1 cellular context compared by ENCODE assay signal in genomic region chr19:5977785-5978605, GRCh38.
A peak's percentile ranks its signal among the peaks of the same experiment; 100 is the strongest.
TF ChIP-seq lines count a peak whose summit lies in the region.

Gene RANBP3 (minus strand): TSS chr19:5978140. CDS start chr19:5978082, 58 bp downstream.

TF ChIP-seq in HEK293, 187 proteins besides CTCF, POLR2A, EP300 and RAD21 (continued from another document and continues in another):
- TF ChIP-seq OVOL3 (tag by site-specific recombination; IDR thresholded peaks at IDR 0.05) (peak; percentile 52; the same call in 1 of the 2 replicates), ZNF701 (tag by site-specific recombination; IDR thresholded peaks at IDR 0.05) (no peak), ZNF394 (tag by site-specific recombination; IDR thresholded peaks at IDR 0.05; ENCODE audit: borderline replicate concordance) (no peak), ZNF112 (tag by site-specific recombination; IDR thresholded peaks at IDR 0.05) (no peak), GLI4 (tag by site-specific recombination; IDR thresholded peaks at IDR 0.05) (peak; percentile 57; the same call in 1 of the 2 replicates), ZNF266 (tag by site-specific recombination; IDR thresholded peaks at IDR 0.05; ENCODE audit: low read depth) (no peak), OSR2 (tag by site-specific recombination; IDR thresholded peaks at IDR 0.05) (no peak), SP7 (tag by site-specific recombination; IDR thresholded peaks at IDR 0.05) (peak; percentile 34), ZNF423 (tag by site-specific recombination; IDR thresholded peaks at IDR 0.05) (no peak), ZNF23 (tag by site-specific recombination; IDR thresholded peaks at IDR 0.05; ENCODE audit: borderline replicate concordance) (no peak), ZNF239 (tag by site-specific recombination; IDR thresholded peaks at IDR 0.05) (no peak), ZSCAN30 (tag by site-specific recombination; IDR thresholded peaks at IDR 0.05) (no peak), PRDM10 (tag by site-specific recombination; IDR thresholded peaks at IDR 0.05) (no peak), KLF1 (tag by site-specific recombination; IDR thresholded peaks at IDR 0.05) (no peak), BCL11B (tag by site-specific recombination; IDR thresholded peaks at IDR 0.05; ENCODE audit: low read depth) (no peak), PRDM1 (tag by site-specific recombination; IDR thresholded peaks at IDR 0.05) (no peak), MYNN (tag by site-specific recombination; IDR thresholded peaks at IDR 0.05; ENCODE audit: borderline replicate concordance) (no peak), INSM2 (tag by site-specific recombination; IDR thresholded peaks at IDR 0.05) (peak; percentile 16; the same call in 1 of the 2 replicates), ZNF174 (tag by site-specific recombination; IDR thresholded peaks at IDR 0.05) (no peak), ZNF169 (tag by site-specific recombination; IDR thresholded peaks at IDR 0.05) (no peak), BCL11A (tag by site-specific recombination; IDR thresholded peaks at IDR 0.05; ENCODE audit: low read depth) (no peak), ZNF76 (tag by site-specific recombination; IDR thresholded peaks at IDR 0.05; ENCODE audit: borderline replicate concordance, low read depth) (peak; percentile 98), ZNF140 (tag by site-specific recombination; IDR thresholded peaks at IDR 0.05) (no peak), ZNF10 (tag by site-specific recombination; IDR thresholded peaks at IDR 0.05) (no peak), KLF17 (tag by site-specific recombination; IDR thresholded peaks at IDR 0.05) (peak; percentile 13; the same call in 1 of the 2 replicates), ZSCAN18 (tag by site-specific recombination; IDR thresholded peaks at IDR 0.05) (no peak), PRDM4 (tag by site-specific recombination; IDR thresholded peaks at IDR 0.05) (peak; percentile 20; the same call in 1 of the 2 replicates), ZNF18 (tag by site-specific recombination; IDR thresholded peaks at IDR 0.05) (0 out of 2 replicates have a peak, but pooled peaks have one; percentile 13), ZNF48 (tag by site-specific recombination; IDR thresholded peaks at IDR 0.05) (no peak), ZNF529 (tag by site-specific recombination; IDR thresholded peaks at IDR 0.05; ENCODE audit: insufficient replicate concordance) (no peak), ZNF658 (tag by site-specific recombination; IDR thresholded peaks at IDR 0.05) (no peak), ZBTB10 (tag by site-specific recombination; IDR thresholded peaks at IDR 0.05) (no peak), ZNF571 (tag by site-specific recombination; IDR thresholded peaks at IDR 0.05) (no peak), IKZF3 (tag by site-specific recombination; IDR thresholded peaks at IDR 0.05) (peak; percentile 80), ZNF510 (tag by site-specific recombination; IDR thresholded peaks at IDR 0.05; ENCODE audit: insufficient replicate concordance) (no peak), ZSCAN5A (tag by site-specific recombination; IDR thresholded peaks at IDR 0.05) (0 out of 2 replicates have a peak, but pooled peaks have one; percentile 58), GLIS2 (tag by site-specific recombination; IDR thresholded peaks at IDR 0.05) (peak; percentile 74), PBX3 (CRISPR knock-in tag; IDR thresholded peaks at IDR 0.05) (peak; percentile 97), ZNF830 (tag by site-specific recombination; IDR thresholded peaks at IDR 0.05; ENCODE audit: low read depth) (no peak)
